In the genomic region with DNA sequence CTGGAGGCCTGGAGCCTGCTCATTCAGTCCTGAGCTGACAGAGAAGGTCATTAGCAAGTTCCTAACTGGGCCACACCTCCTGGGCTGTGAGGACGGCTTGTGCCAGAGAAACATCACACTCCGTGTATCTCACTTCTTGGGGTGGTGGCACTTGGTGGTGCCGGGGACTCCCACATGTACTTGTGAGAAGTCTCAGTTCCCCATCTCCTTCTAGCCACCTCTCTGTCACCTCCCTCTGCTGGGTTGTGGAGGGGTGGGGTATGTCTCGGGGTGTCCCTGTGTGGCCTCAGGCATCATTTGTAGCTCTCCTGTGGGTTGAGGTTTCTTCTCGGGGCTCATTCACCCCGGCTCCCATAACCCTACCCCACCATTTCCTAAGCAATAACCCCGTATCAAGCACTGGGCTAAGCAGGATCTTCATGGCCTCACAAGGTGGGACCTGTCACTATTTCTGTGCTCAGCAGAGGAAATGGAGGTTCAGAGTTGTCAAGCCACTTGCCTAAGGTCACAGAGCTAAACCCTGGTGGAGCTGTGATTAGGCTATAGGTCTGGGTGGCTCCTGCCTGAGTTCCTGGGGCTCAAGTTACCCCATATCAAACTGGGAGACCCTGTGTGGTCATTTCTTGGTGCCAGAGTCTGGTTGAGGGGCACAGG, we compare ENCODE assay signal across 11 cellular contexts.
A peak's percentile ranks its signal among the peaks of the same experiment; 100 is the strongest.
DNase-seq lines count a peak whose midpoint lies in the region; ATAC-seq, FAIRE-seq and TF ChIP-seq lines count a peak whose summit lies in the region.
"Had no signal": no experiment of that assay in that cellular context is flagged by ENCODE, and none has a peak within 500 bp of the region (broad histone marks: within the 10 kb centered on the region; RNA-seq: fewer than 3 reads in every experiment).

No MANE protein-coding gene starts in this region.

- no peaks in the 10 kb centered on the region for H3K36me3 ChIP-seq in OCI-LY3 (replicated peaks; ENCODE audit: low read depth, low read length)

- peak overlapping the region; percentile 75 for H3K4me2 ChIP-seq in OCI-LY3 (ENCODE audit: low read length)

- H2AFZ ChIP-seq in OCI-LY3 (ENCODE audit: low read depth, low read length) = peak overlapping the region; percentile 52; the same call in 1 of the 2 replicates

- peak overlapping the region; percentile 37 for H3K4me3 ChIP-seq in OCI-LY3 (ENCODE audit: low read length)

- H3K9me3 ChIP-seq in OCI-LY3 (ENCODE audit: insufficient read depth, low read length) = no peaks in the 10 kb centered on the region

- ATAC-seq in GM19372 (IDR thresholded peaks at IDR 0.05; ENCODE audit: low read depth, unreplicated experiment) (peak; percentile 88), HG02852 (IDR thresholded peaks at IDR 0.05; ENCODE audit: unreplicated experiment) (peak; percentile 91)

- no peak overlapping the region for H3K9ac ChIP-seq in OCI-LY3 (ENCODE audit: low read length)

- H3K79me2 ChIP-seq in OCI-LY3 (ENCODE audit: low read length) = no peaks in the 10 kb centered on the region

- DNase-seq in GM10248 (ENCODE audit: extremely low spot score) (peak; percentile 86), RCC 7860 (ENCODE audit: low spot score) (no peak), SIG-M5 (lab: John Stamatoyannopoulos, UW) (no peak), NCI-H2029 treated with DMSO at 0.1 percent for 48 hours (lab: John Stamatoyannopoulos, UW) (no peak)
- no peak for DNase-seq in activated CD4-positive, alpha-beta T cell treated with anti-CD3 and anti-CD28 coated beads for 48 hours
- DNase-seq: activated CD4-positive, alpha-beta T cell treated with anti-CD3 and anti-CD28 coated beads, Interleukin-2, amount 10 ng/mL, durations not matched to agents 24 days and 14 days; NCI-H1694 had no signal

- H3K27me3 ChIP-seq in OCI-LY3 (ENCODE audit: low read depth, low read length) = peaks cover 18% of the 10 kb centered on the region

- peaks cover 19% of the 10 kb centered on the region for H3K4me1 ChIP-seq in OCI-LY3 (ENCODE audit: low read length)

- no peak for TF ChIP-seq CTCF in GM10248 (IDR thresholded peaks at IDR 0.05; ENCODE audit: control extremely low read depth, extremely low read depth, low read depth, missing control alignments)
- no peak for TF ChIP-seq CTCF in OCI-LY3 (IDR thresholded peaks at IDR 0.05; ENCODE audit: low read depth, low read length)

- POLR2A ChIA-PET in GM10248 (lab: Yijun Ruan, JAX) = no interaction called here

- H3K27ac ChIP-seq in OCI-LY3 (ENCODE audit: low read length) = peak overlapping the region; percentile 16; the same call in 1 of the 2 replicates

- H4K20me1 ChIP-seq in OCI-LY3 (ENCODE audit: insufficient read depth, low read length) = no peaks in the 10 kb centered on the region

- CTCF ChIA-PET in GM10248 (lab: Yijun Ruan, JAX) = interaction anchor here (0.8 to 2.2 kb wide), 5 partner anchors 9 to 310 kb away, joined by 3 to 7 read pairs (median 4); no protein-coding TSS in a partner anchor

- FAIRE-seq in RCC 7860 (lab: Jason Lieb, UNC) = no peak
- FAIRE-seq: G401.6 had no signal
